1 cellular context compared by ENCODE assay signal in genomic region chr1:37902983-37903382, GRCh38.
TF ChIP-seq lines count a peak whose summit lies in the region.

No MANE protein-coding gene starts in this region.

TF ChIP-seq in K562, 482 proteins besides CTCF, POLR2A, EP300 and RAD21:
- TF ChIP-seq KAT2B (IDR thresholded peaks at IDR 0.05; ENCODE audit: low read depth, low read length) (no peak), POLR3A (IDR thresholded peaks at IDR 0.05; ENCODE audit: borderline replicate concordance, extremely low read depth, insufficient read depth, insufficient read length) (no peak), PTTG1 (tag; IDR thresholded peaks at IDR 0.05; ENCODE audit: low read depth) (0 out of 2 replicates have a peak, but pooled peaks have one; percentile 16), SMAD1 (IDR thresholded peaks at IDR 0.05; ENCODE audit: low read depth, low read length, partially characterized antibody) (no peak), NFIC (IDR thresholded peaks at IDR 0.05) (no peak), LEF1 (IDR thresholded peaks at IDR 0.05) (no peak), ZNF347 (CRISPR knock-in tag; IDR thresholded peaks at IDR 0.05; ENCODE audit: low read depth) (no peak)
